ENCODE assay signal across 8 cellular contexts in the genomic region with DNA sequence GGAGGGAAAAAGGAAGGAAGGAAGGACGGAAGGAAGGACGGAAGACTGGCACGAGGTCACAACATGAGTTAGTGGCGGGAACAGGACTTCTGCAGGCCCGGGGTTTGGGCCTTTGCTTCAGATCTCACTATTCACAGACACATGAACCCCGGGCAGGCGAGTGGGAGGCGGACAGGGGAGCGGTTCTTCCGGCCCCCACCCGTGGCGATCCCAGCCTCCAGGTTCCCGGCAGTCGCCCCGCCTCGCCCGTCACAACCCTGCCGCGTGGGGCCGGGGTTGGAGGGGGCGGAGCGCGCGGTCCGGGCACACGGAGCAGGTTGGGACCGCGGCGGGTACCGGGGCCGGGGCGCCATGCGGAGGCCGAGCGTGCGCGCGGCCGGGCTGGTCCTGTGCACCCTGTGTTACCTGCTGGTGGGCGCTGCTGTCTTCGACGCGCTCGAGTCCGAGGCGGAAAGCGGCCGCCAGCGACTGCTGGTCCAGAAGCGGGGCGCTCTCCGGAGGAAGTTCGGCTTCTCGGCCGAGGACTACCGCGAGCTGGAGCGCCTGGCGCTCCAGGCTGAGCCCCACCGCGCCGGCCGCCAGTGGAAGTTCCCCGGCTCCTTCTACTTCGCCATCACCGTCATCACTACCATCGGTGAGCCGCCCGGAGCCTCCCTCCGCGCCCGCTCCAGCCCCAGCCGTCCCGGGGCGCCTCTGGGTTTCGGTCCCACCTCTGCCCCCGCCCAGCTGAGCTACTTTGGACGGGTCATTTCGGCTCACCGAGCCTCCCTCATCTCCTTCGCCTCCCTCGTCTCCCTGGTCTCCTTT. TPM values are rescaled to one million over a fixed set of nuclear protein-coding genes. Genes with fewer than 3 reads are reported as not detected.
DNase-seq lines count a peak whose midpoint lies in the region; ATAC-seq and TF ChIP-seq lines count a peak whose summit lies in the region.

Gene KCNK15 (plus strand): TSS at position 306 of the 807 bp plus-strand sequence. CDS start 46 bp downstream, at position 352.

- H3K36me3 Mint-ChIP-seq in osteocyte (ENCODE audit: unreplicated experiment): no peaks in the 10 kb centered on the region

- H3K4me3 Mint-ChIP-seq in osteocyte (ENCODE audit: unreplicated experiment): peak within 1 kb of the TSS; percentile 75

- ATAC-seq in HG03025 (IDR thresholded peaks at IDR 0.05; ENCODE audit: low FRiP score, unreplicated experiment) (no peak), HG03469 (IDR thresholded peaks at IDR 0.05; ENCODE audit: unreplicated experiment) (no peak)

- H3K4me1 Mint-ChIP-seq in osteocyte (ENCODE audit: unreplicated experiment): peaks cover 27% of the 10 kb centered on the region

- DNase-seq in NCI-H748 (lab: John Stamatoyannopoulos, UW; ENCODE audit: unreplicated experiment) (peak; percentile 39), NCI-H748 treated with DMSO at 0.1 percent for 48 hours (lab: John Stamatoyannopoulos, UW) (no peak), activated T-cell treated with anti-CD3 and anti-CD28 coated beads for 4 hours (peak; percentile 48), fibroblast of pulmonary artery (ENCODE audit: low read depth) (no peak), osteocyte (ENCODE audit: extremely low spot score, unreplicated experiment) (no peak), RKO (ENCODE audit: low spot score) (no peak)

- H3K27ac Mint-ChIP-seq in osteocyte (ENCODE audit: unreplicated experiment): peak within 1 kb of the TSS; percentile 88

- no peaks in the 10 kb centered on the region for H3K27me3 Mint-ChIP-seq in osteocyte (ENCODE audit: unreplicated experiment)

- H3K9me3 Mint-ChIP-seq in osteocyte (ENCODE audit: unreplicated experiment): no peaks in the 10 kb centered on the region

- peak within 1 kb of the TSS; percentile 46 for H3K4me3 ChIP-seq in fibroblast of pulmonary artery (replicated peaks; ENCODE audit: low read depth, low read length)

- TF ChIP-seq CTCF in fibroblast of pulmonary artery (IDR thresholded peaks at IDR 0.05; ENCODE audit: low read length, missing control alignments) (no peak), osteocyte (IDR thresholded peaks at IDR 0.05) (no peak)

RNA-seq across cellular contexts. Expression of gene KCNK15, which starts in this region (rescaled TPM):
- 17.5 and 21.5 TPM in 2 replicates for total RNA-seq in osteocyte

Comparison
In these comparisons a context has a peak if more than half of its experiments do, and no peak if none do; other contexts are left out.
1. DNase-seq: peak in NCI-H748 (single experiment) and activated T-cell treated with anti-CD3 and anti-CD28 coated beads for 4 hours (single experiment); none in NCI-H748 treated with DMSO at 0.1 percent for 48 hours (single experiment), fibroblast of pulmonary artery (single experiment), osteocyte (single experiment) and RKO (single experiment).